Comparison of ENCODE assay signal across 14 cellular contexts in genomic region chr12:58502857-58503256, GRCh38.
DNase-seq lines count a peak whose midpoint lies in the region; TF ChIP-seq lines count a peak whose summit lies in the region.
"Had no signal": no experiment of that assay in that cellular context is flagged by ENCODE, and none has a peak within 500 bp of the region (broad histone marks: within the 10 kb centered on the region; RNA-seq: fewer than 3 reads in every experiment).

No MANE protein-coding gene starts in this region.

- DNase-seq in chondrocyte (ENCODE audit: low spot score) = no peak
- DNase-seq in nephron progenitor cell = no peak
- DNase-seq in activated T-cell treated with anti-CD3 and anti-CD28 coated beads, Interleukin-2, amount 50 U/mL, for 48 hours = no peak
- no peak for DNase-seq in spleen
- DNase-seq in stimulated activated CD4-positive, alpha-beta T cell treated with anti-CD3 and anti-CD28 coated beads, Interleukin-4, amount 100 ng/mL, for 24 hours = no peak
- DNase-seq in NCI-H2029 treated with DMSO at 0.1 percent for 48 hours (lab: John Stamatoyannopoulos, UW) = no peak
- DNase-seq: activated CD4-positive, alpha-beta memory T cell treated with anti-CD3 and anti-CD28 coated beads, Interleukin-2, amount 10 ng/mL, durations not matched to agents 7 days and 5 days; immature natural killer cell; stimulated activated naive CD8-positive, alpha-beta T cell treated with anti-CD3 and anti-CD28 coated beads, Interleukin-15, Interleukin-2, amounts not matched to agents 100 U/mL and 50 U/mL, for 24 hours had no signal

- H3K4me1 ChIP-seq in ACC112 (ENCODE audit: control insufficient read depth, insufficient read depth, low read length, unreplicated experiment) (peaks cover 43% of the 10 kb centered on the region), KMS-11 (ENCODE audit: low read depth, poor library complexity, severe bottlenecking) (peaks cover 44% of the 10 kb centered on the region), spleen (no peaks in the 10 kb centered on the region)

- H3K36me3 Mint-ChIP-seq in chondrocyte (ENCODE audit: low read depth) (no peaks in the 10 kb centered on the region), nephron progenitor cell (ENCODE audit: low read depth) (no peaks in the 10 kb centered on the region)
- H3K36me3 Mint-ChIP-seq: immature natural killer cell, memory B cell had no signal

- TF ChIP-seq CTCF in KMS-11 (conservative IDR thresholded peaks at IDR 0.05; ENCODE audit: low read depth, low read length) (no peak), chondrocyte (IDR thresholded peaks at IDR 0.05) (no peak), nephron progenitor cell (IDR thresholded peaks at IDR 0.05) (no peak), spleen (IDR thresholded peaks at IDR 0.05 in 8 of 11, conservative IDR thresholded peaks at IDR 0.05 in 3 of 11) (no peak)

- no peaks in the 10 kb centered on the region for H3K9me3 ChIP-seq in spleen

- no peaks in the 10 kb centered on the region for H4K20me1 ChIP-seq in KMS-11 (ENCODE audit: insufficient read depth)

- H3K27ac Mint-ChIP-seq in chondrocyte (ENCODE audit: unreplicated experiment) = peak overlapping the region; percentile 47
- H3K27ac Mint-ChIP-seq in nephron progenitor cell = peak overlapping the region; percentile 95
- H3K27ac Mint-ChIP-seq: activated CD4-positive, alpha-beta memory T cell treated with anti-CD3 and anti-CD28 coated beads, Interleukin-2, amount 10 ng/mL, durations not matched to agents 7 days and 5 days; activated T-helper 1 cell treated with anti-CD3 and anti-CD28 coated beads, Interleukin-12 subunit alpha, Interleukin-12 subunit beta, Interleukin-2, Interleukin-4 antibody, amounts not matched to agents 30 ng/mL and 10 ng/mL and 1 ng/mL, durations not matched to agents 14 hours and 24 hours and 36 hours; immature natural killer cell; memory B cell had no signal

- no peaks in the 10 kb centered on the region for H3K36me3 ChIP-seq in ACC112 (ENCODE audit: insufficient read depth, low read length)
- H3K36me3 ChIP-seq in KMS-11 (ENCODE audit: insufficient read depth) = no peaks in the 10 kb centered on the region
- no peaks in the 10 kb centered on the region for H3K36me3 ChIP-seq in spleen

- no peaks in the 10 kb centered on the region for H3K79me2 ChIP-seq in ACC112 (ENCODE audit: control insufficient read depth, insufficient read depth, low read length, unreplicated experiment)
- no peaks in the 10 kb centered on the region for H3K79me2 ChIP-seq in KMS-11 (ENCODE audit: insufficient read depth, low read depth)

- no peak overlapping the region; the same call in 1 of the 2 replicates for H3K9ac ChIP-seq in KMS-11

- no peaks in the 10 kb centered on the region for H3K9me3 Mint-ChIP-seq in chondrocyte (ENCODE audit: low read depth)
- H3K9me3 Mint-ChIP-seq in nephron progenitor cell = no peaks in the 10 kb centered on the region
- H3K9me3 Mint-ChIP-seq: activated CD4-positive, alpha-beta memory T cell treated with anti-CD3 and anti-CD28 coated beads, Interleukin-2, amount 10 ng/mL, durations not matched to agents 7 days and 5 days; activated T-helper 1 cell treated with anti-CD3 and anti-CD28 coated beads, Interleukin-12 subunit alpha, Interleukin-12 subunit beta, Interleukin-2, Interleukin-4 antibody, amounts not matched to agents 30 ng/mL and 10 ng/mL and 1 ng/mL, durations not matched to agents 14 hours and 24 hours and 36 hours had no signal

- H3K27me3 ChIP-seq in ACC112 (ENCODE audit: insufficient read depth, low read length) (no peaks in the 10 kb centered on the region), KMS-11 (ENCODE audit: insufficient read depth, low read depth) (no peaks in the 10 kb centered on the region), spleen (replicated peaks in 1 of 7) (no peaks in the 10 kb centered on the region)

- peak overlapping the region; percentile 49 for H3K4me2 ChIP-seq in KMS-11

- H2AFZ ChIP-seq in ACC112 (ENCODE audit: low read length, unreplicated experiment) (peak overlapping the region; percentile 89), KMS-11 (ENCODE audit: low read depth) (peak overlapping the region; percentile 6; the same call in 1 of the 2 replicates)

- no peak overlapping the region for H3K27ac ChIP-seq in ACC112 (ENCODE audit: low read depth, low read length)
- H3K27ac ChIP-seq in KMS-11 = peak overlapping the region; percentile 33; the same call in 1 of the 2 replicates
- no peak overlapping the region for H3K27ac ChIP-seq in spleen
- H3K27ac ChIP-seq: RWPE1 had no signal

- no peak for TF ChIP-seq POLR2A in spleen (IDR thresholded peaks at IDR 0.05)

- H3K4me3 Mint-ChIP-seq in chondrocyte (ENCODE audit: unreplicated experiment) (no peak overlapping the region), nephron progenitor cell (no peak overlapping the region)
- H3K4me3 Mint-ChIP-seq: activated CD4-positive, alpha-beta memory T cell treated with anti-CD3 and anti-CD28 coated beads, Interleukin-2, amount 10 ng/mL, durations not matched to agents 7 days and 5 days; activated T-helper 1 cell treated with anti-CD3 and anti-CD28 coated beads, Interleukin-12 subunit alpha, Interleukin-12 subunit beta, Interleukin-2, Interleukin-4 antibody, amounts not matched to agents 30 ng/mL and 10 ng/mL and 1 ng/mL, durations not matched to agents 14 hours and 24 hours and 36 hours; immature natural killer cell; memory B cell had no signal

- H3K27me3 Mint-ChIP-seq in chondrocyte (ENCODE audit: low read depth) (no peaks in the 10 kb centered on the region), nephron progenitor cell (ENCODE audit: low read depth, poor library complexity) (peaks cover 3% of the 10 kb centered on the region)
- H3K27me3 Mint-ChIP-seq: activated CD4-positive, alpha-beta memory T cell treated with anti-CD3 and anti-CD28 coated beads, Interleukin-2, amount 10 ng/mL, durations not matched to agents 7 days and 5 days had no signal

- intact Hi-C loops in spleen (cut with DNase I; ENCODE audit: low total_unique reads) = no loop called here

- WGBS in spleen, 5 donors = 46 to 61% (median 50%) methylated on average over 3 of the region's 3 CpGs

- H3K4me3 ChIP-seq in ACC112 (ENCODE audit: low read depth, low read length) (no peak overlapping the region), KMS-11 (IDR thresholded peaks at IDR 0.05; ENCODE audit: insufficient read depth, low read depth, low read length) (no peak overlapping the region), spleen (no peak overlapping the region)

- H3K4me1 Mint-ChIP-seq in chondrocyte (ENCODE audit: low read depth) = peaks cover 24% of the 10 kb centered on the region
- H3K4me1 Mint-ChIP-seq in nephron progenitor cell = peaks cover 21% of the 10 kb centered on the region
- H3K4me1 Mint-ChIP-seq: activated CD4-positive, alpha-beta memory T cell treated with anti-CD3 and anti-CD28 coated beads, Interleukin-2, amount 10 ng/mL, durations not matched to agents 7 days and 5 days; immature natural killer cell; memory B cell had no signal
